In the genomic region with DNA sequence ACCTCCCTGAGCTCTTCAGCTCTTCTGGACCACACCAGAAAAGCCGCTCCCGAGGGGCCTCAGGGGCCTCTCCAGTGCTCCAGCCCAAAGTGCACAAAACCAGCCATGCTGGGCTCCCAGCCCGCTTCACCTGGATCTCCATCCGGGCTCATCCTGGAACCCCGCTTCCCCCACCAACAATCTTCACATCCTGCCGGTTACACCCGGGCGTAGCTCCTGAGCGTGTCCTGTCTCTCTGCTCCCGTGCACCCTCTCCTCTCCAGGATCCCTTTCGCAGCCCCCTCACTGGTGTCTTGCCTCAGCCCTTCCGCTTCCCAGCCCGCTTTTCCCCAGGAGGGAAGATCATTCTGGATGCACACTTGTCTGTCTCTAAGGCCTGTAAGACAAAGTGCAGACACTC, we compare ENCODE assay signal across 31 cellular contexts.
"Had no signal": no experiment of that assay in that cellular context is flagged by ENCODE, and none has a peak within 500 bp of the region (broad histone marks: within the 10 kb centered on the region; RNA-seq: fewer than 3 reads in every experiment).

No MANE protein-coding gene starts in this region.

- H3K9me3 Mint-ChIP-seq: activated CD4-positive, alpha-beta memory T cell treated with anti-CD3 and anti-CD28 coated beads for 36 hours; activated naive CD4-positive, alpha-beta T cell treated with anti-CD3 and anti-CD28 coated beads for 36 hours; activated naive CD4-positive, alpha-beta T cell treated with anti-CD3 and anti-CD28 coated beads, Interleukin-2, amount 50 U/mL, for 24 hours; activated naive CD8-positive, alpha-beta T cell treated with anti-CD3 and anti-CD28 coated beads for 36 hours; activated naive CD8-positive, alpha-beta T cell treated with anti-CD3 and anti-CD28 coated beads, Interleukin-2, amount 50 U/mL, for 24 hours; activated T-helper 1 cell treated with anti-CD3 and anti-CD28 coated beads, Interleukin-12 subunit alpha, Interleukin-12 subunit beta, Interleukin-2, Interleukin-4 antibody, amounts not matched to agents 30 ng/mL and 10 ng/mL and 1 ng/mL, durations not matched to agents 14 hours and 24 hours and 36 hours; activated T-helper 2 cell treated with anti-CD3 and anti-CD28 coated beads, Interferon-gamma antibody, Interleukin-2, Interleukin-4, amounts not matched to agents 10 μg/mL and 5 μg/mL and 100 μg/mL, durations not matched to agents 14 hours and 24 hours and 36 hours; WTC11 had no signal

- H3K27ac Mint-ChIP-seq: activated CD4-positive, alpha-beta memory T cell treated with anti-CD3 and anti-CD28 coated beads for 36 hours; activated CD8-positive, alpha-beta memory T cell treated with anti-CD3 and anti-CD28 coated beads, Interleukin-2, amount 10 ng/mL, durations not matched to agents 7 days and 5 days; activated CD8-positive, alpha-beta T cell treated with anti-CD3 and anti-CD28 coated beads, Interleukin-2, amount 10 ng/mL, durations not matched to agents 7 days and 5 days; activated naive CD4-positive, alpha-beta T cell treated with anti-CD3 and anti-CD28 coated beads for 36 hours; activated naive CD4-positive, alpha-beta T cell treated with anti-CD3 and anti-CD28 coated beads, Interleukin-2, amount 50 U/mL, for 24 hours; activated naive CD8-positive, alpha-beta T cell treated with anti-CD3 and anti-CD28 coated beads, Interleukin-2, amount 50 U/mL, for 24 hours; activated T-helper 1 cell treated with anti-CD3 and anti-CD28 coated beads, Interleukin-12 subunit alpha, Interleukin-12 subunit beta, Interleukin-2, Interleukin-4 antibody, amounts not matched to agents 30 ng/mL and 10 ng/mL and 1 ng/mL, durations not matched to agents 14 hours and 24 hours and 36 hours; activated T-helper 2 cell treated with anti-CD3 and anti-CD28 coated beads, Interferon-gamma antibody, Interleukin-2, Interleukin-4, amounts not matched to agents 10 μg/mL and 5 μg/mL and 100 μg/mL, durations not matched to agents 14 hours and 24 hours and 36 hours; WTC11 had no signal

- H3K9me3 ChIP-seq: adrenal gland, ascending aorta, colonic mucosa, esophagus squamous epithelium, gastroesophageal sphincter had no signal

- FAIRE-seq: endometrium, endothelial cell of umbilical vein, TTC549 had no signal

- ATAC-seq: activated CD8-positive, alpha-beta memory T cell treated with anti-CD3 and anti-CD28 coated beads, Interleukin-2, amount 10 ng/mL, durations not matched to agents 7 days and 5 days; activated CD8-positive, alpha-beta T cell treated with anti-CD3 and anti-CD28 coated beads, Interleukin-2, amount 10 ng/mL, durations not matched to agents 7 days and 5 days; activated naive CD8-positive, alpha-beta T cell treated with anti-CD3 and anti-CD28 coated beads, Interleukin-2, amount 50 U/mL, for 24 hours; gastroesophageal sphincter; WTC11 had no signal

- H3K36me3 Mint-ChIP-seq: activated CD4-positive, alpha-beta memory T cell treated with anti-CD3 and anti-CD28 coated beads for 36 hours; activated CD8-positive, alpha-beta memory T cell treated with anti-CD3 and anti-CD28 coated beads, Interleukin-2, amount 10 ng/mL, durations not matched to agents 7 days and 5 days; activated naive CD4-positive, alpha-beta T cell treated with anti-CD3 and anti-CD28 coated beads, Interleukin-2, amount 50 U/mL, for 24 hours; activated naive CD8-positive, alpha-beta T cell treated with anti-CD3 and anti-CD28 coated beads for 36 hours; WTC11 had no signal

- H3K4me1 ChIP-seq: adrenal gland, colonic mucosa had no signal

- H3K27me3 Mint-ChIP-seq: activated CD4-positive, alpha-beta memory T cell treated with anti-CD3 and anti-CD28 coated beads for 36 hours; activated CD8-positive, alpha-beta memory T cell treated with anti-CD3 and anti-CD28 coated beads, Interleukin-2, amount 10 ng/mL, durations not matched to agents 7 days and 5 days; activated naive CD8-positive, alpha-beta T cell treated with anti-CD3 and anti-CD28 coated beads for 36 hours had no signal

- H3K4me3 ChIP-seq: adrenal gland, ascending aorta, colonic mucosa, esophagus squamous epithelium, gastroesophageal sphincter had no signal

- H3K4me1 Mint-ChIP-seq: activated CD8-positive, alpha-beta memory T cell treated with anti-CD3 and anti-CD28 coated beads, Interleukin-2, amount 10 ng/mL, durations not matched to agents 7 days and 5 days; activated naive CD4-positive, alpha-beta T cell treated with anti-CD3 and anti-CD28 coated beads, Interleukin-2, amount 50 U/mL, for 24 hours; activated naive CD8-positive, alpha-beta T cell treated with anti-CD3 and anti-CD28 coated beads for 36 hours; activated naive CD8-positive, alpha-beta T cell treated with anti-CD3 and anti-CD28 coated beads, Interleukin-2, amount 50 U/mL, for 24 hours had no signal

- H3K27ac ChIP-seq: adrenal gland, brain microvascular endothelial cell, colonic mucosa, epithelial cell of prostate, esophagus squamous epithelium, gastroesophageal sphincter, VCaP had no signal

- H3K27me3 ChIP-seq: adrenal gland, ascending aorta, brain microvascular endothelial cell, colonic mucosa had no signal

- H3K36me3 ChIP-seq: adrenal gland, ascending aorta, brain microvascular endothelial cell, colonic mucosa, esophagus squamous epithelium, gastroesophageal sphincter had no signal

- DNase-seq: activated CD4-positive, alpha-beta memory T cell treated with anti-CD3 and anti-CD28 coated beads for 36 hours; activated CD4-positive, alpha-beta T cell treated with anti-CD3 and anti-CD28 coated beads for 1 hour; activated CD4-positive, alpha-beta T cell treated with anti-CD3 and anti-CD28 coated beads for 48 hours; activated CD8-positive, alpha-beta memory T cell treated with anti-CD3 and anti-CD28 coated beads, Interleukin-2, amount 10 ng/mL, durations not matched to agents 7 days and 5 days; activated CD8-positive, alpha-beta memory T cell treated with anti-CD3 and anti-CD28 coated beads, Interleukin-2, amount 50 U/mL, for 4 hours; activated CD8-positive, alpha-beta T cell treated with anti-CD3 and anti-CD28 coated beads, Interleukin-2, amount 10 ng/mL, durations not matched to agents 7 days and 5 days; activated effector memory CD4-positive, alpha-beta T cell treated with anti-CD3 and anti-CD28 coated beads, Interleukin-2, amount 50 U/mL, for 16 hours; activated naive CD4-positive, alpha-beta T cell treated with anti-CD3 and anti-CD28 coated beads for 36 hours; activated naive CD8-positive, alpha-beta T cell treated with anti-CD3 and anti-CD28 coated beads for 36 hours; activated naive CD8-positive, alpha-beta T cell treated with anti-CD3 and anti-CD28 coated beads, Interleukin-2, amount 50 U/mL, for 24 hours; activated T-cell treated with anti-CD3 and anti-CD28 coated beads, Interleukin-2, amount 50 U/mL, for 1 hour; activated T-cell treated with anti-CD3 and anti-CD28 coated beads, Interleukin-2, amount 50 U/mL, for 48 hours; adrenal gland; brain microvascular endothelial cell; cerebellar nuclear complex; colonic mucosa; effector CD8-positive, alpha-beta T cell; esophagus squamous epithelium; foreskin melanocyte; T-helper 2 cell had no signal

- H3K4me3 Mint-ChIP-seq: activated CD4-positive, alpha-beta memory T cell treated with anti-CD3 and anti-CD28 coated beads for 36 hours; activated CD8-positive, alpha-beta memory T cell treated with anti-CD3 and anti-CD28 coated beads, Interleukin-2, amount 10 ng/mL, durations not matched to agents 7 days and 5 days; activated CD8-positive, alpha-beta T cell treated with anti-CD3 and anti-CD28 coated beads, Interleukin-2, amount 10 ng/mL, durations not matched to agents 7 days and 5 days; activated naive CD4-positive, alpha-beta T cell treated with anti-CD3 and anti-CD28 coated beads for 36 hours; activated naive CD4-positive, alpha-beta T cell treated with anti-CD3 and anti-CD28 coated beads, Interleukin-2, amount 50 U/mL, for 24 hours; activated naive CD8-positive, alpha-beta T cell treated with anti-CD3 and anti-CD28 coated beads for 36 hours; activated naive CD8-positive, alpha-beta T cell treated with anti-CD3 and anti-CD28 coated beads, Interleukin-2, amount 50 U/mL, for 24 hours; activated T-helper 1 cell treated with anti-CD3 and anti-CD28 coated beads, Interleukin-12 subunit alpha, Interleukin-12 subunit beta, Interleukin-2, Interleukin-4 antibody, amounts not matched to agents 30 ng/mL and 10 ng/mL and 1 ng/mL, durations not matched to agents 14 hours and 24 hours and 36 hours; WTC11 had no signal
